Comparison of ENCODE assay signal across 20 cellular contexts in genomic region chr4:139743027-139743426, GRCh38.
DNase-seq lines count a peak whose midpoint lies in the region; FAIRE-seq and TF ChIP-seq lines count a peak whose summit lies in the region.
"Had no signal": no experiment of that assay in that cellular context is flagged by ENCODE, and none has a peak within 500 bp of the region (broad histone marks: within the 10 kb centered on the region; RNA-seq: fewer than 3 reads in every experiment).

No MANE protein-coding gene starts in this region.

- DNase-seq in NCI-H82 (lab: John Stamatoyannopoulos, UW) (peak; percentile 42), NCI-H82 treated with DMSO at 0.1 percent for 48 hours (lab: John Stamatoyannopoulos, UW; ENCODE audit: unreplicated experiment) (no peak), endodermal cell (peak; percentile 29), mesothelial cell of epicardium (ENCODE audit: low spot score in 2 of 2, unreplicated experiment in 2 of 2) (no peak), type B pancreatic cell (ENCODE audit: extremely low spot score, unreplicated experiment) (no peak), GM10266 (ENCODE audit: extremely low spot score) (no peak), small intestine (no peak)
- no peak for DNase-seq in activated CD8-positive, alpha-beta memory T cell treated with anti-CD3 and anti-CD28 coated beads, Interleukin-2, amount 50 U/mL, for 4 hours
- DNase-seq: DMS 273 treated with DMSO at 0.1 percent for 48 hours, DND-41, HCEC 1CT, KBM-7, NCI-H1105, NCI-H2081, NCI-H774, PC-3, RPMI8226, SHP77 treated with DMSO at 0.1 percent for 48 hours had no signal

- H3K4me3 ChIP-seq in endodermal cell (ENCODE audit: low read length) (no peak overlapping the region), small intestine (ENCODE audit: low read depth in 1 of 2, low read length in 2 of 2) (no peak overlapping the region)

- FAIRE-seq in small intestine (lab: Jason Lieb, UNC): no peak
- FAIRE-seq: G401.6 had no signal

- no peak overlapping the region for H3K27ac ChIP-seq in endodermal cell (ENCODE audit: low read depth, low read length)
- H3K27ac ChIP-seq in small intestine (ENCODE audit: low read depth in 1 of 2, low read length in 1 of 2): no peak overlapping the region

- H3K27ac Mint-ChIP-seq in endodermal cell (no peak overlapping the region), mesothelial cell of epicardium (peak overlapping the region; percentile 75), type B pancreatic cell (peak overlapping the region; percentile 76)
- H3K27ac Mint-ChIP-seq: B cell had no signal

- WGBS in endodermal cell (ENCODE audit: insufficient coverage in 1 of 2, insufficient read length in 1 of 2), 2 experiments: 57 to 75% methylated on average over 3 to 5 of the region's 5 CpGs
- 65 to 67% (median 65%) methylated on average over 5 of the region's 5 CpGs for WGBS in small intestine, 3 donors

- H3K9me3 ChIP-seq in endodermal cell (ENCODE audit: control insufficient read depth, low read length) (no peaks in the 10 kb centered on the region), small intestine (ENCODE audit: control insufficient read depth, low read depth) (no peaks in the 10 kb centered on the region)

- H3K4me3 Mint-ChIP-seq in endodermal cell (no peak overlapping the region), mesothelial cell of epicardium (no peak overlapping the region), type B pancreatic cell (peak overlapping the region; percentile 22)
- H3K4me3 Mint-ChIP-seq: B cell had no signal

- no peak overlapping the region for H3K9ac ChIP-seq in endodermal cell (ENCODE audit: extremely low read depth, low read length, poor library complexity, severe bottlenecking)

- H3K9me3 Mint-ChIP-seq in endodermal cell: no peaks in the 10 kb centered on the region
- no peaks in the 10 kb centered on the region for H3K9me3 Mint-ChIP-seq in mesothelial cell of epicardium
- H3K9me3 Mint-ChIP-seq in type B pancreatic cell: no peaks in the 10 kb centered on the region

- H3K4me1 ChIP-seq in endodermal cell (ENCODE audit: control insufficient read depth, insufficient read depth, low read length): peaks cover 8% of the 10 kb centered on the region
- peaks cover 0 to 6% of the 10 kb centered on the region in 2 donors for H3K4me1 ChIP-seq in small intestine (ENCODE audit: control insufficient read depth in 2 of 2, insufficient read depth in 1 of 2, low read depth in 1 of 2, low read length in 1 of 2)

- H3K27me3 Mint-ChIP-seq in endodermal cell (ENCODE audit: insufficient read depth) (no peaks in the 10 kb centered on the region), mesothelial cell of epicardium (ENCODE audit: low read depth) (no peaks in the 10 kb centered on the region), type B pancreatic cell (no peaks in the 10 kb centered on the region)

- no peaks in the 10 kb centered on the region for H3K27me3 ChIP-seq in endodermal cell (ENCODE audit: control insufficient read depth, insufficient read depth, low read length, poor library complexity, severe bottlenecking)
- no peaks in the 10 kb centered on the region for H3K27me3 ChIP-seq in small intestine (ENCODE audit: control insufficient read depth in 2 of 2, insufficient read depth in 2 of 2, low read length in 2 of 2)

- H3K36me3 ChIP-seq in endodermal cell (ENCODE audit: control insufficient read depth, insufficient read depth, low read length) (no peaks in the 10 kb centered on the region), small intestine (ENCODE audit: control insufficient read depth in 2 of 2, insufficient read depth in 2 of 2, low read length in 2 of 2) (no peaks in the 10 kb centered on the region)

- no peak for TF ChIP-seq CTCF in endodermal cell (conservative IDR thresholded peaks at IDR 0.05)
- no peak for TF ChIP-seq CTCF in mesothelial cell of epicardium (IDR thresholded peaks at IDR 0.05; ENCODE audit: unreplicated experiment)
- TF ChIP-seq CTCF in type B pancreatic cell (conservative IDR thresholded peaks at IDR 0.05): no peak
- TF ChIP-seq CTCF in GM10266 (IDR thresholded peaks at IDR 0.05; ENCODE audit: control insufficient read depth, insufficient read depth, low read depth, missing control alignments): no peak

- H3K4me1 Mint-ChIP-seq in endodermal cell (peaks cover 41% of the 10 kb centered on the region), mesothelial cell of epicardium (peaks cover 64% of the 10 kb centered on the region), type B pancreatic cell (ENCODE audit: unreplicated experiment) (peaks cover 59% of the 10 kb centered on the region)
- H3K4me1 Mint-ChIP-seq: B cell had no signal

- H3K36me3 Mint-ChIP-seq in endodermal cell (ENCODE audit: low read depth): no peaks in the 10 kb centered on the region
- no peaks in the 10 kb centered on the region for H3K36me3 Mint-ChIP-seq in mesothelial cell of epicardium
- H3K36me3 Mint-ChIP-seq in type B pancreatic cell: no peaks in the 10 kb centered on the region

Comparison
In these comparisons a context has a peak if more than half of its experiments do, and no peak if none do; other contexts are left out.
1. DNase-seq: peak in NCI-H82 (single experiment) and endodermal cell (single experiment); none in NCI-H82 treated with DMSO at 0.1 percent for 48 hours (single experiment), mesothelial cell of epicardium (0 of 2), type B pancreatic cell (single experiment), GM10266 (single experiment), activated CD8-positive, alpha-beta memory T cell treated with anti-CD3 and anti-CD28 coated beads, Interleukin-2, amount 50 U/mL, for 4 hours (single experiment) and small intestine (single experiment).